ENCODE assay signal across 16 cellular contexts in the genomic region with DNA sequence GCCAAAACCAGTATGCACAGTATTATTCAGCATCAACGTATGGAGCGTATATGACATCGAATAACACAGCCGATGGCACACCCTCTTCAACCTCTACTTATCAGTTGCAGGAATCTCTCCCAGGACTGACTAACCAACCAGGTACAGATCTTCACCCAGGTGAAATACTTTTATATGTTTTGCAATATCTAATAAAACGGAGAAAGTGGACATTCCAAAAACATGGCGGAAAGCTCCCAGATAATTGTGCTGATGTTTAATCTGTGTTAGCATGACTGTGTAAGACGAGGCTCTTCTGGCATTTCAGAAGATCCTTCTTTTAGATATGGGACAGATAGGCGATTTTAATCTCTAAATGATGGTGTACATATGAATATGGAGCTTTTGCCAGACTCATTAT.
"Had no signal": no experiment of that assay in that cellular context is flagged by ENCODE, and none has a peak within 500 bp of the region (broad histone marks: within the 10 kb centered on the region; RNA-seq: fewer than 3 reads in every experiment).

No MANE protein-coding gene starts in this region.

- H3K4me1 ChIP-seq: colonic mucosa, esophagus muscularis mucosa, foreskin keratinocyte, gastroesophageal sphincter, heart right ventricle, left lung, lower lobe of right lung had no signal

- ATAC-seq: effector memory CD8-positive, alpha-beta T cell; foreskin keratinocyte; gastroesophageal sphincter; heart right ventricle; left lung; left ventricle myocardium superior; lower lobe of right lung; mucosa of descending colon had no signal

- H3K27me3 ChIP-seq: colonic mucosa, esophagus muscularis mucosa, foreskin keratinocyte, gastroesophageal sphincter, heart right ventricle, left lung had no signal

- H3K27ac ChIP-seq: colonic mucosa, esophagus muscularis mucosa, foreskin keratinocyte, gastroesophageal sphincter, heart right ventricle, left lung, lower lobe of right lung had no signal

- H3K9me3 ChIP-seq: colonic mucosa, esophagus muscularis mucosa, gastroesophageal sphincter, left lung, lower lobe of right lung, mucosa of descending colon had no signal

- H3K4me3 ChIP-seq: colonic mucosa, esophagus muscularis mucosa, gastroesophageal sphincter, heart right ventricle, left lung, lower lobe of right lung, mucosa of descending colon had no signal

- DNase-seq: colonic mucosa; cortex of kidney; effector CD8-positive, alpha-beta T cell; effector memory CD8-positive, alpha-beta T cell; foreskin keratinocyte; heart right ventricle; hippocampal formation; left cardiac atrium; left lung; left ventricle myocardium superior; lower lobe of right lung; mesenchymal stem cell; mucosa of descending colon; naive B cell had no signal

- H3K36me3 ChIP-seq: colonic mucosa, esophagus muscularis mucosa, gastroesophageal sphincter, left lung, lower lobe of right lung had no signal
